Comparison of ENCODE assay signal across 36 cellular contexts in the genomic region with DNA sequence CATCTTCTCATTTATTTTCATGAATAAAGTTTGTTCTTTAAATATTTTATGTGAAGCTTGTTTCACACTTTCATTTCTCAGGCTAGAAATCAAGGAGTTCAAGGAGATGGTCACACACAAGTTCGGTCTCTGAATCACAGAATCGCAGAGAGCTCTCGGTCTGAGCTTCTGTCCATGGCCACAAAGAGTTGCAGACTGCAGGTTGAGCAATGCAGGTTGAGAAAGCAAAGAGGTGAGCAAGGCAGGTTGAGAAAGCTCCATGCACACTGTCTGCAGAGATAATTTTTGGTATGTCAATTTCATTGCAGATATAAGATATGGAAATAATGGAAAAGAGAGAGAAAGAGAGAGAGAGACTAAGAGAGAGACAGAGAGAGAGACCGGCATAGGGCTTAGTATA. TPM values are rescaled to one million over a fixed set of nuclear protein-coding genes. Genes with fewer than 3 reads are reported as not detected.
"Had no signal": no experiment of that assay in that cellular context is flagged by ENCODE, and none has a peak within 500 bp of the region (broad histone marks: within the 10 kb centered on the region; RNA-seq: fewer than 3 reads in every experiment).

No MANE protein-coding gene starts in this region.

- DNase-seq: islet precursor cell; left ventricle myocardium inferior; midbrain; mucosa of descending colon; naive thymus-derived CD4-positive, alpha-beta T cell; occipital lobe; ovary; right lobe of liver; stimulated activated CD4-positive, alpha-beta T cell treated with anti-CD3 and anti-CD28 coated beads, Interleukin-1b, Interleukin-23, amount 100 ng/mL, for 48 hours; stimulated activated CD4-positive, alpha-beta T cell treated with anti-CD3 and anti-CD28 coated beads, Interleukin-2, amount 100 ng/mL, for 48 hours; stimulated activated CD4-positive, alpha-beta T cell treated with anti-CD3 and anti-CD28 coated beads, Interleukin-4, amount 100 ng/mL, for 4 hours; stimulated activated CD8-positive, alpha-beta memory T cell treated with anti-CD3 and anti-CD28 coated beads, Interleukin-4, amount 100 ng/mL, for 48 hours; stimulated activated naive CD4-positive, alpha-beta T cell treated with Interleukin-2 at 50 U/mL for 16 hours; stimulated activated naive CD8-positive, alpha-beta T cell treated with anti-CD3 and anti-CD28 coated beads, Interleukin-15, amount 100 ng/mL, for 72 hours; substantia nigra; testis; thyroid gland; transverse colon; uterus had no signal

- H2AFZ ChIP-seq: hepatocyte had no signal

- H3K36me3 ChIP-seq: left ventricle myocardium inferior, neutrophil, ovary, right atrium auricular region, right lobe of liver, thyroid gland, transverse colon, uterus had no signal

- H3K9me3 ChIP-seq: left ventricle myocardium inferior, mucosa of descending colon, neutrophil, ovary, right atrium auricular region, right lobe of liver, testis, thyroid gland, transverse colon, uterus had no signal

- H3K27me3 ChIP-seq: hepatocyte, neutrophil, ovary, right atrium auricular region, testis, thyroid gland, uterus had no signal

- H3K4me3 ChIP-seq: hepatocyte, left ventricle myocardium inferior, lung, mucosa of descending colon, ovary, right atrium auricular region, right lobe of liver, smooth muscle cell, testis, thyroid gland, transverse colon, uterus had no signal

- H3K79me2 ChIP-seq: hepatocyte had no signal

- H3K4me2 ChIP-seq: hepatocyte, smooth muscle cell had no signal

- ATAC-seq: mucosa of descending colon; naive thymus-derived CD4-positive, alpha-beta T cell; natural killer cell treated with Interleukin-12 subunit alpha and Interleukin-12 subunit beta and Interleukin-15 and Interleukin-18, amount 100 ng/mL, for 72 hours; right lobe of liver; stimulated activated memory B cell treated with anti-CD40 and anti-IgM and Interleukin-4, amounts not matched to agents 10 μg/mL and 1 μg/mL and 100 μg/mL, for 72 hours had no signal

- H3K4me1 ChIP-seq: left ventricle myocardium inferior, right atrium auricular region, right lobe of liver, testis, thyroid gland, transverse colon, uterus had no signal

- H3K27ac ChIP-seq: hepatocyte, left ventricle myocardium inferior, neutrophil, ovary, right atrium auricular region, right lobe of liver, testis, thyroid gland, transverse colon, uterus had no signal

RNA-seq across cellular contexts. Expression of gene OR10G7, which starts 41.2 kb away (rescaled TPM):
- total RNA-seq: hepatocyte; kidney epithelial cell; left ventricle myocardium inferior; lower leg skin; lung; mesenteric fat pad; mucosa of descending colon; myocyte; naive thymus-derived CD4-positive, alpha-beta T cell; natural killer cell treated with Interleukin-12 subunit alpha and Interleukin-12 subunit beta and Interleukin-15 and Interleukin-18, amount 100 ng/mL, for 72 hours; neural crest cell; occipital lobe; ovary; progenitor cell of endocrine pancreas; pulmonary artery endothelial cell; renal cortical epithelial cell; right atrium auricular region; right lobe of liver; skeletal muscle tissue; smooth muscle cell; testis; thyroid gland; transverse colon; ureter; uterus had no signal
- polyA plus RNA-seq: hepatocyte; lung; naive thymus-derived CD4-positive, alpha-beta T cell; ovary; smooth muscle cell had no signal

RNA-seq across cellular contexts. Expression of gene OR10G8, which starts 55.8 kb away (rescaled TPM):
- total RNA-seq: kidney epithelial cell; left ventricle myocardium inferior; lower leg skin; lung; mesenteric fat pad; myocyte; naive thymus-derived CD4-positive, alpha-beta T cell; natural killer cell treated with Interleukin-12 subunit alpha and Interleukin-12 subunit beta and Interleukin-15 and Interleukin-18, amount 100 ng/mL, for 72 hours; neural crest cell; occipital lobe; ovary; progenitor cell of endocrine pancreas; pulmonary artery endothelial cell; renal cortical epithelial cell; right atrium auricular region; right lobe of liver; skeletal muscle tissue; smooth muscle cell; thyroid gland; ureter; uterus had no signal
- polyA plus RNA-seq: hepatocyte; lung; naive thymus-derived CD4-positive, alpha-beta T cell; ovary; smooth muscle cell had no signal

RNA-seq across cellular contexts. Expression of gene OR10G9, which starts 59.6 kb away (rescaled TPM):
- total RNA-seq: hepatocyte; kidney epithelial cell; left ventricle myocardium inferior; lower leg skin; lung; mesenteric fat pad; myocyte; naive thymus-derived CD4-positive, alpha-beta T cell; natural killer cell treated with Interleukin-12 subunit alpha and Interleukin-12 subunit beta and Interleukin-15 and Interleukin-18, amount 100 ng/mL, for 72 hours; neural crest cell; occipital lobe; ovary; progenitor cell of endocrine pancreas; pulmonary artery endothelial cell; renal cortical epithelial cell; right lobe of liver; skeletal muscle tissue; smooth muscle cell; thyroid gland; ureter had no signal
- polyA plus RNA-seq: hepatocyte; lung; naive thymus-derived CD4-positive, alpha-beta T cell; ovary; smooth muscle cell had no signal
